Comparison of ENCODE assay signal across 1 cellular context in the genomic region with DNA sequence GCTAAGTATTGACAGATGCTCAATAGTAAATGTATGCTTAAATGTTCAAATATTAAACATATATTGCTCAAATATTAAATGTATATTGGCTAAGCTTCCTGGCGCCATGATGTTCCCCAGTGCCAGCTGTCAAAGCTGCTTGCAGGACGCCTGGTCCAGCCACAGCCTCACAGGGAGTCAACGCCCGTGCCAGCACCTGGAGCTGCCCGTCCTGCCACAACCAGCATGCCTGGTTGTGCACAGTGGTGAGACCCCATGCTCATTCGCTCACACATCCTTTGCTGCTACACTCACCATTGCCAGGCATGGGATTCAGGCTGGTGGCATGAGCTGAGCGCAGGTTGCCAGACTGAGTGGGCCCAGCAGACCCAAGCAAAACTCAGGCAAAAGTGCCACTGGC.
TF ChIP-seq lines count a peak whose summit lies in the region.

No MANE protein-coding gene starts in this region.

TF ChIP-seq in IMR-90, 13 proteins besides CTCF, POLR2A, EP300 and RAD21:
- TF ChIP-seq CEBPB (IDR thresholded peaks at IDR 0.05; ENCODE audit: low read depth, low read length), result no peak
- TF ChIP-seq, protein P1, sequence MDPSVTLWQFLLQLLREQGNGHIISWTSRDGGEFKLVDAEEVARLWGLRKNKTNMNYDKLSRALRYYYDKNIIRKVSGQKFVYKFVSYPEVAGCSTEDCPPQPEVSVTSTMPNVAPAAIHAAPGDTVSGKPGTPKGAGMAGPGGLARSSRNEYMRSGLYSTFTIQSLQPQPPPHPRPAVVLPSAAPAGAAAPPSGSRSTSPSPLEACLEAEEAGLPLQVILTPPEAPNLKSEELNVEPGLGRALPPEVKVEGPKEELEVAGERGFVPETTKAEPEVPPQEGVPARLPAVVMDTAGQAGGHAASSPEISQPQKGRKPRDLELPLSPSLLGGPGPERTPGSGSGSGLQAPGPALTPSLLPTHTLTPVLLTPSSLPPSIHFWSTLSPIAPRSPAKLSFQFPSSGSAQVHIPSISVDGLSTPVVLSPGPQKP (IDR thresholded peaks at IDR 0.05; ENCODE audit: borderline replicate concordance, low read depth, low read length), result no peak
- no peak for TF ChIP-seq MXI1 (IDR thresholded peaks at IDR 0.05; ENCODE audit: borderline replicate concordance, low read depth, low read length)
- no peak for TF ChIP-seq NFE2L2 (IDR thresholded peaks at IDR 0.05; ENCODE audit: low read depth, low read length)
- TF ChIP-seq, protein P2, sequence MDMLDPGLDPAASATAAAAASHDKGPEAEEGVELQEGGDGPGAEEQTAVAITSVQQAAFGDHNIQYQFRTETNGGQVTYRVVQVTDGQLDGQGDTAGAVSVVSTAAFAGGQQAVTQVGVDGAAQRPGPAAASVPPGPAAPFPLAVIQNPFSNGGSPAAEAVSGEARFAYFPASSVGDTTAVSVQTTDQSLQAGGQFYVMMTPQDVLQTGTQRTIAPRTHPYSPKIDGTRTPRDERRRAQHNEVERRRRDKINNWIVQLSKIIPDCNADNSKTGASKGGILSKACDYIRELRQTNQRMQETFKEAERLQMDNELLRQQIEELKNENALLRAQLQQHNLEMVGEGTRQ (IDR thresholded peaks at IDR 0.05; ENCODE audit: low read depth, low read length), result no peak
